ENCODE assay signal across 7 cellular contexts in genomic region chr17:44203731-44204452, GRCh38. TPM values are rescaled to one million over a fixed set of nuclear protein-coding genes. Genes with fewer than 3 reads are reported as not detected.
A peak's percentile ranks its signal among the peaks of the same experiment; 100 is the strongest.
DNase-seq lines count a peak whose midpoint lies in the region; ATAC-seq, FAIRE-seq and TF ChIP-seq lines count a peak whose summit lies in the region.

No MANE protein-coding gene starts in this region.

- ATAC-seq in DND-41 (ENCODE audit: insufficient read depth, low read depth), result peak; percentile 27

- TF ChIP-seq CTCF in DND-41 (IDR thresholded peaks at IDR 0.05; ENCODE audit: borderline replicate concordance, extremely low read depth, low read length, poor library complexity, severe bottlenecking) (peak; percentile 82), astrocyte (IDR thresholded peaks at IDR 0.05; ENCODE audit: insufficient read depth, low read depth, low read length) (peak; percentile 72), type B pancreatic cell (conservative IDR thresholded peaks at IDR 0.05) (peak; percentile 80)

- H3K36me3 ChIP-seq in DND-41 (ENCODE audit: insufficient read depth, low read length) (peaks cover 24% of the 10 kb centered on the region), astrocyte (ENCODE audit: insufficient read depth, low read length) (peaks cover 3% of the 10 kb centered on the region)

- H3K9me3 Mint-ChIP-seq in astrocyte (ENCODE audit: unreplicated experiment) (no peaks in the 10 kb centered on the region), type B pancreatic cell (no peaks in the 10 kb centered on the region)

- H3K36me3 Mint-ChIP-seq in astrocyte (ENCODE audit: low read depth, unreplicated experiment) (peaks cover 6% of the 10 kb centered on the region), type B pancreatic cell (peaks cover 8% of the 10 kb centered on the region)

- H3K9me3 ChIP-seq in DND-41 (ENCODE audit: insufficient read depth, low read length, severe bottlenecking) (no peaks in the 10 kb centered on the region), astrocyte (ENCODE audit: insufficient read depth, low read depth, low read length) (no peaks in the 10 kb centered on the region)

- H3K27me3 ChIP-seq in DND-41 (ENCODE audit: insufficient read depth, low read length, poor library complexity), result no peaks in the 10 kb centered on the region
- H3K27me3 ChIP-seq in astrocyte (ENCODE audit: insufficient read depth, low read length), result no peaks in the 10 kb centered on the region

- H3K27me3 Mint-ChIP-seq in astrocyte (ENCODE audit: low read depth, unreplicated experiment) (no peaks in the 10 kb centered on the region), type B pancreatic cell (no peaks in the 10 kb centered on the region)

- H3K27ac ChIP-seq in DND-41 (ENCODE audit: low read length) (no peak overlapping the region), astrocyte (ENCODE audit: low read depth, low read length) (no peak overlapping the region)

- peaks cover 4% of the 10 kb centered on the region for H4K20me1 ChIP-seq in DND-41 (ENCODE audit: insufficient read depth, low read length)
- H4K20me1 ChIP-seq in astrocyte (ENCODE audit: insufficient read depth, low read length), result peaks cover 19% of the 10 kb centered on the region

- peaks cover 10% of the 10 kb centered on the region for H3K79me2 ChIP-seq in DND-41 (ENCODE audit: insufficient read depth, low read length)
- peaks cover under 1% of the 10 kb centered on the region for H3K79me2 ChIP-seq in astrocyte (ENCODE audit: insufficient read depth, low read length)

- H3K9ac ChIP-seq in DND-41 (ENCODE audit: low read depth, low read length), result no peak overlapping the region
- no peak overlapping the region for H3K9ac ChIP-seq in astrocyte (ENCODE audit: low read length)

- no peak overlapping the region; the same call in 1 of the 2 replicates for H2AFZ ChIP-seq in DND-41 (ENCODE audit: low read depth, low read length)
- H2AFZ ChIP-seq in astrocyte (ENCODE audit: low read depth, low read length), result no peak overlapping the region

- peak overlapping the region; percentile 8 for H3K4me3 Mint-ChIP-seq in astrocyte (ENCODE audit: unreplicated experiment)
- peak overlapping the region; percentile 46 for H3K4me3 Mint-ChIP-seq in type B pancreatic cell

- H3K4me2 ChIP-seq in DND-41 (ENCODE audit: insufficient read depth, low read length), result peak overlapping the region; percentile 2; the same call in 1 of the 2 replicates
- H3K4me2 ChIP-seq in astrocyte (ENCODE audit: low read length), result peak overlapping the region; percentile 1

- H3K27ac Mint-ChIP-seq in astrocyte (ENCODE audit: unreplicated experiment) (peak overlapping the region; percentile 22), type B pancreatic cell (peak overlapping the region; percentile 10)

- FAIRE-seq in astrocyte (lab: Jason Lieb, UNC), result no peak

- DNase-seq in DND-41 (peak; percentile 80), HUDEP-2 (lab: John Stamatoyannopoulos, UW; ENCODE audit: unreplicated experiment in 76 of 76) (peak in 41 of 76 experiments; percentile 5 to 62 (median 35)), SIG-M5 (lab: John Stamatoyannopoulos, UW) (peak; percentile 63), astrocyte (ENCODE audit: low read depth) (no peak), left kidney (ENCODE audit: low read depth, low spot score) (peak; percentile 79), type B pancreatic cell (ENCODE audit: extremely low spot score, unreplicated experiment) (no peak), foreskin melanocyte (no peak)

- H3K4me1 Mint-ChIP-seq in astrocyte (ENCODE audit: low read depth, unreplicated experiment) (peaks cover 13% of the 10 kb centered on the region), type B pancreatic cell (ENCODE audit: unreplicated experiment) (peaks cover 12% of the 10 kb centered on the region)

- H3K4me1 ChIP-seq in DND-41 (ENCODE audit: insufficient read depth, low read length), result peaks cover 15% of the 10 kb centered on the region
- peaks cover 26% of the 10 kb centered on the region for H3K4me1 ChIP-seq in astrocyte (ENCODE audit: insufficient read depth, low read length)

- H3K4me3 ChIP-seq in DND-41 (ENCODE audit: low read depth in 1 of 2, low read length in 2 of 2) (no peak overlapping the region), astrocyte (ENCODE audit: insufficient read depth, low read depth, low read length) (no peak overlapping the region)

RNA-seq across cellular contexts. Expression of gene ATXN7L3, which starts 4.2 kb away (rescaled TPM):
- total RNA-seq in astrocyte, result 87.0 and 96.0 TPM in 2 replicates
- 96.7 and 111 TPM in 2 replicates for total RNA-seq in type B pancreatic cell (ENCODE audit: low replicate concordance)

RNA-seq across cellular contexts. Expression of gene UBTF, which starts 15.6 kb away (rescaled TPM):
- 43.2 and 48.0 TPM in 2 replicates for total RNA-seq in astrocyte
- 85.7 and 101 TPM in 2 replicates for total RNA-seq in type B pancreatic cell (ENCODE audit: low replicate concordance)

RNA-seq across cellular contexts. Expression of gene TMUB2, which starts 17.1 kb away (rescaled TPM):
- total RNA-seq in astrocyte (28.2 and 28.8 TPM in 2 replicates), type B pancreatic cell (ENCODE audit: low replicate concordance) (39.5 and 40.0 TPM in 2 replicates)

RNA-seq across cellular contexts. Expression of gene ASB16, which starts 33.4 kb away (rescaled TPM):
- not detected in 2 replicates for total RNA-seq in astrocyte
- total RNA-seq in type B pancreatic cell (ENCODE audit: low replicate concordance), result 0.68 TPM in 1 of 2 replicates, not detected in the other

Comparison
In these comparisons a context has a peak if more than half of its experiments do, and no peak if none do; other contexts are left out.
1. DNase-seq: peak in DND-41 (single experiment), HUDEP-2 (41 of 76), SIG-M5 (single experiment) and left kidney (single experiment); none in astrocyte (single experiment), type B pancreatic cell (single experiment) and foreskin melanocyte (single experiment).
2. Peak in every context shown above with its lines, with median percentiles within 50 percentile points of each other: CTCF ChIP-seq.